Comparison of ENCODE assay signal across 7 cellular contexts in genomic region chr6:26003102-26003694, GRCh38. TPM values are rescaled to one million over a fixed set of nuclear protein-coding genes. Genes with fewer than 3 reads are reported as not detected.
DNase-seq lines count a peak whose midpoint lies in the region; ATAC-seq and TF ChIP-seq lines count a peak whose summit lies in the region.

No MANE protein-coding gene starts in this region.

- no peak overlapping the region for H2AFZ ChIP-seq in SK-N-SH (ENCODE audit: low read depth)

- no peak for TF ChIP-seq POLR2A in body of pancreas (IDR thresholded peaks at IDR 0.05)

- TF ChIP-seq CTCF in SK-N-SH (IDR thresholded peaks at IDR 0.05) (peak; percentile 85), body of pancreas (IDR thresholded peaks at IDR 0.05) (peak; percentile 61 to 73 (median 66))

- TF ChIP-seq EP300 in SK-N-SH (IDR thresholded peaks at IDR 0.05; ENCODE audit: borderline replicate concordance in 1 of 2, low read depth in 1 of 2, low read length in 1 of 2) = no peak

- no peaks in the 10 kb centered on the region for H3F3A ChIP-seq in SK-N-SH (replicated peaks; ENCODE audit: insufficient read depth)

- CTCF ChIA-PET in SK-N-SH (lab: Yijun Ruan, JAX) = interaction anchor here (0.6 to 7.3 kb wide), 23 partner anchors 10 to 737 kb away, joined by 3 to 104 read pairs (median 3); partner anchors contain the start of genes SCGN and TRIM38

- no peak overlapping the region for H3K27ac ChIP-seq in SK-N-SH (ENCODE audit: low read depth in 2 of 2, low read length in 1 of 2)
- H3K27ac ChIP-seq in body of pancreas = no peak overlapping the region

- H3K4me3 ChIP-seq in SK-N-SH (ENCODE audit: low read depth in 2 of 2, low read length in 1 of 2) (no peak overlapping the region), body of pancreas (no peak overlapping the region)

- intact Hi-C loops in body of pancreas (cut with DNase I) = no loop called here

- TF ChIP-seq RAD21 in SK-N-SH (IDR thresholded peaks at IDR 0.05; ENCODE audit: low read length) = peak; percentile 72

- H3K9me3 ChIP-seq in SK-N-SH (no peaks in the 10 kb centered on the region), body of pancreas (no peaks in the 10 kb centered on the region)

- H4K20me1 ChIP-seq in SK-N-SH (ENCODE audit: insufficient read depth) = no peaks in the 10 kb centered on the region

- peaks cover 0 to 5% of the 10 kb centered on the region in 2 experiments for H3K36me3 ChIP-seq in SK-N-SH (replicated peaks in 1 of 2; ENCODE audit: control insufficient read depth in 1 of 2, insufficient read depth in 2 of 2, low read length in 1 of 2)
- H3K36me3 ChIP-seq in body of pancreas (replicated peaks in 1 of 2; ENCODE audit: insufficient read depth in 1 of 2, low read depth in 2 of 2) = peaks cover 0 to 2% of the 10 kb centered on the region in 2 donors

- DNase-seq in EH (ENCODE audit: low read depth) (peak; percentile 67), KBM-7 (peak; percentile 61), SK-N-SH (peak; percentile 72), body of pancreas (peak; percentile 60 to 75 (median 68)), iris pigment epithelial cell (ENCODE audit: low read depth) (peak; percentile 52)
- DNase-seq in stimulated activated CD4-positive, alpha-beta T cell treated with anti-CD3 and anti-CD28 coated beads, Interleukin-4, amount 100 ng/mL, for 1 hour = peak; percentile 36

- ATAC-seq in body of pancreas (peak; percentile 87), HG02610 (IDR thresholded peaks at IDR 0.05; ENCODE audit: unreplicated experiment) (no peak)

- no peaks in the 10 kb centered on the region for H3K27me3 ChIP-seq in SK-N-SH (ENCODE audit: insufficient read depth)
- H3K27me3 ChIP-seq in body of pancreas = no peaks in the 10 kb centered on the region

- POLR2A ChIA-PET in SK-N-SH (lab: Yijun Ruan, JAX) = interaction anchor here (1.4 kb wide), 1 partner anchor 17 kb away, joined by 7 read pairs; a partner anchor contains a TSS

- in situ Hi-C loops in KBM-7 (cut with MboI; ENCODE audit: low pct_unique_long_range_greater_than_20kb, low sequenced_read_pairs) = no loop called here

- no peaks in the 10 kb centered on the region for H3K79me2 ChIP-seq in SK-N-SH (ENCODE audit: insufficient read depth)

- H3K4me2 ChIP-seq in SK-N-SH = no peak overlapping the region

- H3K4me1 ChIP-seq in SK-N-SH (ENCODE audit: control insufficient read depth in 1 of 2, insufficient read depth in 2 of 2, low read depth in 1 of 2, low read length in 1 of 2) (no peaks in the 10 kb centered on the region; a peak in 1 of 4 replicates), body of pancreas (no peaks in the 10 kb centered on the region)

- H3K9me2 ChIP-seq in SK-N-SH = no peaks in the 10 kb centered on the region

- no peak overlapping the region for H3K9ac ChIP-seq in SK-N-SH

- 5% methylated on average over 3 of the region's 3 CpGs for WGBS in SK-N-SH (ENCODE audit: low lambda C conversion rate)
- 3% methylated on average over 3 of the region's 3 CpGs for WGBS in body of pancreas, 2 donors

TF ChIP-seq in SK-N-SH, 30 proteins besides CTCF, POLR2A, EP300 and RAD21:
- TF ChIP-seq YY1 (IDR thresholded peaks at IDR 0.05; ENCODE audit: low read depth) = no peak
- TF ChIP-seq MXI1 (IDR thresholded peaks at IDR 0.05; ENCODE audit: low read depth, low read length) = no peak
- TF ChIP-seq, protein P1, sequence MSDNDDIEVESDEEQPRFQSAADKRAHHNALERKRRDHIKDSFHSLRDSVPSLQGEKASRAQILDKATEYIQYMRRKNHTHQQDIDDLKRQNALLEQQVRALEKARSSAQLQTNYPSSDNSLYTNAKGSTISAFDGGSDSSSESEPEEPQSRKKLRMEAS (IDR thresholded peaks at IDR 0.05; ENCODE audit: low read depth) = no peak
- no peak for TF ChIP-seq TCF12 (IDR thresholded peaks at IDR 0.05)
- TF ChIP-seq CHD2 (IDR thresholded peaks at IDR 0.05; ENCODE audit: low read length, partially characterized antibody) = no peak
- TF ChIP-seq USF2 (IDR thresholded peaks at IDR 0.05; ENCODE audit: borderline replicate concordance, low read depth, low read length) = no peak
- TF ChIP-seq POLR2AphosphoS5 (IDR thresholded peaks at IDR 0.05; ENCODE audit: low read depth, low read length) = no peak
- TF ChIP-seq SMC3 (IDR thresholded peaks at IDR 0.05; ENCODE audit: low read depth, low read length) = peak; percentile 47; the same call in 1 of the 2 replicates
- TF ChIP-seq IRF3 (IDR thresholded peaks at IDR 0.05; ENCODE audit: low read depth, low read length) = 0 out of 2 replicates have a peak, but pooled peaks have one; percentile 14
- no peak for TF ChIP-seq MEF2A (IDR thresholded peaks at IDR 0.05; ENCODE audit: borderline replicate concordance, low read depth)
- TF ChIP-seq RXRA (IDR thresholded peaks at IDR 0.05; ENCODE audit: borderline replicate concordance, low read depth) = no peak
- TF ChIP-seq FOSL2 (IDR thresholded peaks at IDR 0.05; ENCODE audit: borderline replicate concordance, low read depth) = no peak
TF ChIP-seq in SK-N-SH: peak in this region for 2.

RNA-seq across cellular contexts. Expression of gene TRIM38, which starts 40.6 kb away (rescaled TPM):
- 0.62 and 0.88 TPM in 2 replicates for polyA plus RNA-seq in SK-N-SH (2012; rRNA removed)
- 0.55 and 0.62 TPM in 2 replicates for polyA plus RNA-seq in SK-N-SH (2012; cell fraction: cytosol; rRNA removed)
- 1.6 and 2.5 TPM in 2 replicates for polyA plus RNA-seq in SK-N-SH (2012; cell fraction: nucleus; rRNA removed)
- total RNA-seq in body of pancreas = 1 to 10 TPM; 3.9 to 4.0 TPM
